In genomic region chr15:50686468-50687301, GRCh38 we compare ENCODE assay signal across 8 cellular contexts. TPM values are rescaled to one million over a fixed set of nuclear protein-coding genes. Genes with fewer than 3 reads are reported as not detected.
DNase-seq lines count a peak whose midpoint lies in the region; TF ChIP-seq lines count a peak whose summit lies in the region.

A gene with protein sequence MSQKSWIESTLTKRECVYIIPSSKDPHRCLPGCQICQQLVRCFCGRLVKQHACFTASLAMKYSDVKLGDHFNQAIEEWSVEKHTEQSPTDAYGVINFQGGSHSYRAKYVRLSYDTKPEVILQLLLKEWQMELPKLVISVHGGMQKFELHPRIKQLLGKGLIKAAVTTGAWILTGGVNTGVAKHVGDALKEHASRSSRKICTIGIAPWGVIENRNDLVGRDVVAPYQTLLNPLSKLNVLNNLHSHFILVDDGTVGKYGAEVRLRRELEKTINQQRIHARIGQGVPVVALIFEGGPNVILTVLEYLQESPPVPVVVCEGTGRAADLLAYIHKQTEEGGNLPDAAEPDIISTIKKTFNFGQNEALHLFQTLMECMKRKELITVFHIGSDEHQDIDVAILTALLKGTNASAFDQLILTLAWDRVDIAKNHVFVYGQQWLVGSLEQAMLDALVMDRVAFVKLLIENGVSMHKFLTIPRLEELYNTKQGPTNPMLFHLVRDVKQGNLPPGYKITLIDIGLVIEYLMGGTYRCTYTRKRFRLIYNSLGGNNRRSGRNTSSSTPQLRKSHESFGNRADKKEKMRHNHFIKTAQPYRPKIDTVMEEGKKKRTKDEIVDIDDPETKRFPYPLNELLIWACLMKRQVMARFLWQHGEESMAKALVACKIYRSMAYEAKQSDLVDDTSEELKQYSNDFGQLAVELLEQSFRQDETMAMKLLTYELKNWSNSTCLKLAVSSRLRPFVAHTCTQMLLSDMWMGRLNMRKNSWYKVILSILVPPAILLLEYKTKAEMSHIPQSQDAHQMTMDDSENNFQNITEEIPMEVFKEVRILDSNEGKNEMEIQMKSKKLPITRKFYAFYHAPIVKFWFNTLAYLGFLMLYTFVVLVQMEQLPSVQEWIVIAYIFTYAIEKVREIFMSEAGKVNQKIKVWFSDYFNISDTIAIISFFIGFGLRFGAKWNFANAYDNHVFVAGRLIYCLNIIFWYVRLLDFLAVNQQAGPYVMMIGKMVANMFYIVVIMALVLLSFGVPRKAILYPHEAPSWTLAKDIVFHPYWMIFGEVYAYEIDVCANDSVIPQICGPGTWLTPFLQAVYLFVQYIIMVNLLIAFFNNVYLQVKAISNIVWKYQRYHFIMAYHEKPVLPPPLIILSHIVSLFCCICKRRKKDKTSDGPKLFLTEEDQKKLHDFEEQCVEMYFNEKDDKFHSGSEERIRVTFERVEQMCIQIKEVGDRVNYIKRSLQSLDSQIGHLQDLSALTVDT (N-terminal part only) (minus strand): TSS chr15:50686797. CDS start chr15:50686533, 264 bp downstream.

- peak within 1 kb of the TSS; percentile 83 for H3K4me3 ChIP-seq in LNCaP clone FGC (ENCODE audit: low read depth, low read length)
- peak within 1 kb of the TSS; percentile 97 for H3K4me3 ChIP-seq in neural cell (ENCODE audit: low read length)
- peak within 1 kb of the TSS; percentile 72 to 97 (median 86) for H3K4me3 ChIP-seq in stomach

- intact Hi-C loops in stomach (cut with DNase I; ENCODE audit: low total_unique reads) = no loop called here

- no peaks in the 10 kb centered on the region for H4K20me1 ChIP-seq in neural cell (ENCODE audit: insufficient read depth)

- TF ChIP-seq POLR2A in stomach (IDR thresholded peaks at IDR 0.05) = no peak

- H3F3A ChIP-seq in neural cell (ENCODE audit: insufficient read depth, low read length, poor library complexity, severe bottlenecking) = no peaks in the 10 kb centered on the region

- peak; percentile 86 for DNase-seq in EH (ENCODE audit: low read depth)
- DNase-seq in GOT3 (lab: John Stamatoyannopoulos, UW) = peak; percentile 73
- peak; percentile 51 for DNase-seq in LNCaP clone FGC (ENCODE audit: low read depth)
- peak; percentile 56 for DNase-seq in SHP77 treated with DMSO at 0.1 percent for 48 hours (lab: John Stamatoyannopoulos, UW)
- DNase-seq in activated effector memory CD4-positive, alpha-beta T cell treated with anti-CD3 and anti-CD28 coated beads, Interleukin-2, amount 50 U/mL, for 16 hours = peak; percentile 96
- peak; percentile 55 for DNase-seq in fibroblast of the conjunctiva (ENCODE audit: low read depth)
- peak; percentile 91 for DNase-seq in stomach

- H3K79me2 ChIP-seq in neural cell (replicated peaks; ENCODE audit: insufficient read depth, low read length) = peaks cover 23% of the 10 kb centered on the region

- H2AFZ ChIP-seq in neural cell (ENCODE audit: low read depth, low read length) = peak within 1 kb of the TSS; percentile 82

- TF ChIP-seq EP300 in neural cell (conservative IDR thresholded peaks at IDR 0.05; ENCODE audit: poor library complexity, severe bottlenecking) (peak; percentile 44), stomach (IDR thresholded peaks at IDR 0.05) (no peak)

- H3K9me2 ChIP-seq in neural cell (ENCODE audit: insufficient read depth, low read length) = no peaks in the 10 kb centered on the region

- WGBS in stomach, 5 donors = 0 to 1% (median 0%) methylated on average over 32 to 80 of the region's 80 CpGs

- H3K9me3 ChIP-seq in neural cell (ENCODE audit: low read length) (no peaks in the 10 kb centered on the region), stomach (no peaks in the 10 kb centered on the region)

- peak; percentile 6 for TF ChIP-seq RAD21 in neural cell (conservative IDR thresholded peaks at IDR 0.05)

- H3K36me3 ChIP-seq in neural cell (ENCODE audit: insufficient read depth, low read length) (no peaks in the 10 kb centered on the region), stomach (peaks cover 0 to 14% (median 6%) of the 10 kb centered on the region in 4 donors)

- TF ChIP-seq CTCF in LNCaP clone FGC (IDR thresholded peaks at IDR 0.05; ENCODE audit: control insufficient read depth, extremely low read depth, insufficient read depth) (no peak), neural cell (IDR thresholded peaks at IDR 0.05; ENCODE audit: poor library complexity, severe bottlenecking) (peak; percentile 33), stomach (IDR thresholded peaks at IDR 0.05) (peak in 1 of 7 experiments; percentile 7)

- H3K27me3 ChIP-seq in neural cell (ENCODE audit: insufficient read depth, low read depth, low read length) (no peaks in the 10 kb centered on the region), stomach (no peaks in the 10 kb centered on the region)

- H3K4me1 ChIP-seq in stomach = peaks cover 22 to 48% (median 41%) of the 10 kb centered on the region in 4 donors

- H3K4me2 ChIP-seq in neural cell (ENCODE audit: low read length) = peak within 1 kb of the TSS; percentile 82

- peak within 1 kb of the TSS; percentile 88 for H3K9ac ChIP-seq in neural cell (ENCODE audit: low read length)

- peak within 1 kb of the TSS; percentile 81 for H3K27ac ChIP-seq in neural cell (ENCODE audit: low read length)
- H3K27ac ChIP-seq in stomach = peak within 1 kb of the TSS; percentile 94 to 99 (median 95)

TF ChIP-seq in neural cell, 6 proteins besides CTCF, POLR2A, EP300 and RAD21:
- TF ChIP-seq TAF1 (IDR thresholded peaks at IDR 0.05; ENCODE audit: low read depth) (no peak), REST (IDR thresholded peaks at IDR 0.05; ENCODE audit: borderline replicate concordance) (peak; percentile 48), SMC3 (conservative IDR thresholded peaks at IDR 0.05; ENCODE audit: poor library complexity) (peak; percentile 22), MXI1 (conservative IDR thresholded peaks at IDR 0.05; ENCODE audit: poor library complexity, severe bottlenecking) (peak; percentile 86), POLR2AphosphoS5 (IDR thresholded peaks at IDR 0.05) (peak; percentile 83), EZH2 (IDR thresholded peaks at IDR 0.05; ENCODE audit: borderline replicate concordance, insufficient read depth, low read length, poor library complexity, severe bottlenecking) (no peak)

RNA-seq across cellular contexts. Expression of the gene that starts here (rescaled TPM):
- 30.7 and 35.3 TPM in 2 replicates for polyA plus RNA-seq in neural cell
- 62.3 and 74.9 TPM in 2 replicates for polyA minus RNA-seq in neural cell
- total RNA-seq in stomach = 10 to 100 TPM; 23.7 to 92.8 (median 41.6) TPM
- polyA plus RNA-seq in stomach = 1 to 10 TPM; 4.0 to 6.3 (median 6.0) TPM

Comparison
In these comparisons a context has a peak if more than half of its experiments do, and no peak if none do; other contexts are left out.
1. Peak in every context shown above with its lines: DNase-seq, H3K4me3 ChIP-seq and H3K27ac ChIP-seq.